16 cellular contexts compared by ENCODE assay signal in genomic region chr5:33583332-33583731, GRCh38.
A peak's percentile ranks its signal among the peaks of the same experiment; 100 is the strongest.
DNase-seq lines count a peak whose midpoint lies in the region; ATAC-seq, FAIRE-seq and TF ChIP-seq lines count a peak whose summit lies in the region.
"Had no signal": no experiment of that assay in that cellular context is flagged by ENCODE, and none has a peak within 500 bp of the region (broad histone marks: within the 10 kb centered on the region; RNA-seq: fewer than 3 reads in every experiment).

No MANE protein-coding gene starts in this region.

- no peak for TF ChIP-seq CTCF in PC-3 (conservative IDR thresholded peaks at IDR 0.05; ENCODE audit: low read depth, low read length)

- H3K27ac ChIP-seq in PC-3 (ENCODE audit: low read length) = no peak overlapping the region
- no peak overlapping the region for H3K27ac ChIP-seq in caudate nucleus (ENCODE audit: low read depth, low read length)
- H3K27ac ChIP-seq: A549, C4-2B had no signal

- in situ Hi-C loops in KBM-7 (cut with MboI; ENCODE audit: low pct_unique_long_range_greater_than_20kb, low sequenced_read_pairs) = no loop called here

- H4K20me1 ChIP-seq in PC-3 (ENCODE audit: low read length) = no peaks in the 10 kb centered on the region

- CTCF ChIA-PET in PC-3 (lab: Charles Lee) = no interaction called here

- H3K79me2 ChIP-seq in PC-3 (ENCODE audit: low read length) = no peaks in the 10 kb centered on the region

- peak; percentile 69 for FAIRE-seq in HTR-8/SVneo (lab: Jason Lieb, UNC)
- FAIRE-seq: A549, D721Med, GM12892 had no signal

- peak overlapping the region; percentile 42; the same call in 1 of the 2 replicates for H2AFZ ChIP-seq in PC-3 (ENCODE audit: low read length)

- H3F3A ChIP-seq in PC-3 (ENCODE audit: low read length, unreplicated experiment) = no peaks in the 10 kb centered on the region

- no peak for DNase-seq in HTR-8/SVneo (ENCODE audit: insufficient read length, low spot score)
- peak; percentile 12 for DNase-seq in KBM-7
- DNase-seq in PC-3 = no peak
- DNase-seq in left lobe of liver (ENCODE audit: low spot score) = no peak
- no peak for DNase-seq in caudate nucleus (lab: John Stamatoyannopoulos, UW)
- DNase-seq: BE2C; CD4-positive, alpha-beta memory T cell; DND-41; GDM1; HCEC 1CT; HFFc6 had no signal

- H3K9ac ChIP-seq in PC-3 (ENCODE audit: low read length) = no peak overlapping the region

- no peak overlapping the region for H3K4me3 ChIP-seq in PC-3 (ENCODE audit: low read length)
- H3K4me3 ChIP-seq: A549 had no signal

- H3K36me3 ChIP-seq in PC-3 (ENCODE audit: low read depth, low read length) = no peaks in the 10 kb centered on the region
- H3K36me3 ChIP-seq: BE2C had no signal

- no TSS peak for BruUV-seq in PC-3 (replicated peaks; lab: Mats Ljungman, UMichigan)

- no peaks in the 10 kb centered on the region for H3K9me3 ChIP-seq in PC-3 (ENCODE audit: low read length)
- H3K9me3 ChIP-seq: A549, BE2C had no signal

- POLR2A ChIA-PET in PC-3 (lab: Charles Lee; ENCODE audit: unreplicated experiment) = interaction anchor here (0.7 kb wide), 1 partner anchor 294 kb away, joined by 3 read pairs; no protein-coding TSS in a partner anchor

- peak overlapping the region; percentile 29; the same call in 1 of the 2 replicates for H3K4me2 ChIP-seq in PC-3 (ENCODE audit: low read length)
- H3K4me2 ChIP-seq: A549 had no signal

- intact Hi-C loops in PC-3 (cut with micrococcal nuclease) = no loop called here

- H3K27me3 ChIP-seq in PC-3 (ENCODE audit: low read length) = no peaks in the 10 kb centered on the region
- H3K27me3 ChIP-seq: BE2C had no signal

- H3K9me2 ChIP-seq in PC-3 (replicated peaks; ENCODE audit: low read length) = no peaks in the 10 kb centered on the region; the same call in 1 of the 2 replicates

- ATAC-seq in PC-3 (no peak), left lobe of liver (peak; percentile 18), GM18870 (IDR thresholded peaks at IDR 0.05; ENCODE audit: unreplicated experiment) (no peak)
- ATAC-seq: A549 had no signal

- H3K4me1 ChIP-seq in PC-3 (ENCODE audit: insufficient read depth, low read length) = no peaks in the 10 kb centered on the region
- H3K4me1 ChIP-seq: A549, BE2C had no signal
